In genomic region chr16:82079892-82080291, GRCh38 we compare ENCODE assay signal across 20 cellular contexts. TPM values are rescaled to one million over a fixed set of nuclear protein-coding genes. Genes with fewer than 3 reads are reported as not detected.
A peak's percentile ranks its signal among the peaks of the same experiment; 100 is the strongest.
DNase-seq lines count a peak whose midpoint lies in the region; ATAC-seq and TF ChIP-seq lines count a peak whose summit lies in the region.
"Had no signal": no experiment of that assay in that cellular context is flagged by ENCODE, and none has a peak within 500 bp of the region (broad histone marks: within the 10 kb centered on the region; RNA-seq: fewer than 3 reads in every experiment).

No MANE protein-coding gene starts in this region.

- ATAC-seq in left lobe of liver (peak; percentile 52), HG03571 (IDR thresholded peaks at IDR 0.05; ENCODE audit: unreplicated experiment) (no peak), HG03521 (IDR thresholded peaks at IDR 0.05; ENCODE audit: unreplicated experiment) (no peak)
- ATAC-seq: CD8-positive, alpha-beta T cell; GM12878 had no signal

- DNase-seq in left lobe of liver (ENCODE audit: low spot score) (peak; percentile 54), mucosa of gallbladder (ENCODE audit: low spot score) (peak; percentile 51), Caco-2 (no peak)
- DNase-seq: 8988T; ACHN; CD4-positive, alpha-beta T cell; CD8-positive, alpha-beta T cell; DMS 273 treated with DMSO at 0.1 percent for 48 hours; DMS153; DMS53; DMS79; DND-41; EL; GDM1 had no signal

- peaks cover 5% of the 10 kb centered on the region for H3K27me3 Mint-ChIP-seq in Caco-2 (ENCODE audit: insufficient read depth, unreplicated experiment)

- H3K4me1 ChIP-seq in liver (ENCODE audit: control insufficient read depth in 4 of 4, insufficient read depth in 4 of 4, low read length in 3 of 4): peaks cover 7 to 51% (median 37%) of the 10 kb centered on the region in 4 donors
- H3K4me1 ChIP-seq in Caco-2: 0 out of 2 replicates have a peak, but pooled peaks cover 4% of the 10 kb centered on the region
- H3K4me1 ChIP-seq: BLaER1 treated with 17β-estradiol and CSF1 and Interleukin-3, amounts not matched to agents 10 nM and 100 nM had no signal

- H3K36me3 Mint-ChIP-seq in Caco-2 (ENCODE audit: insufficient read depth, unreplicated experiment): no peaks in the 10 kb centered on the region
- H3K36me3 Mint-ChIP-seq: CD8-positive, alpha-beta T cell had no signal

- no peaks in the 10 kb centered on the region for H3K4me1 Mint-ChIP-seq in Caco-2 (ENCODE audit: low read depth, unreplicated experiment)

- TF ChIP-seq CTCF in liver (IDR thresholded peaks at IDR 0.05; ENCODE audit: low read depth, low read length, missing input control) (no peak), Caco-2 (IDR thresholded peaks at IDR 0.05; ENCODE audit: insufficient read depth in 1 of 2, low read depth in 1 of 2, low read length in 1 of 2, severe bottlenecking in 1 of 2, unreplicated experiment in 1 of 2) (no peak)

- H3K36me3 ChIP-seq in liver (ENCODE audit: control insufficient read depth in 4 of 4, insufficient read depth in 3 of 4, low read depth in 1 of 4, low read length in 3 of 4) (no peaks in the 10 kb centered on the region), Caco-2 (ENCODE audit: control insufficient read depth, insufficient read depth, low read length) (no peaks in the 10 kb centered on the region)
- H3K36me3 ChIP-seq: BLaER1 treated with 17β-estradiol and CSF1 and Interleukin-3, amounts not matched to agents 10 nM and 100 nM had no signal

- BruUV-seq in Caco-2 (replicated peaks; lab: Mats Ljungman, UMichigan): no TSS peak

- H3K27ac Mint-ChIP-seq in Caco-2 (ENCODE audit: unreplicated experiment): no peak overlapping the region
- H3K27ac Mint-ChIP-seq: CD4-positive, alpha-beta T cell; CD8-positive, alpha-beta T cell had no signal

- H3K9me3 Mint-ChIP-seq in Caco-2 (ENCODE audit: unreplicated experiment): peaks cover 38% of the 10 kb centered on the region

- peak overlapping the region; percentile 61 to 64 for H3K27ac ChIP-seq in liver (ENCODE audit: low read depth in 1 of 2, low read length in 2 of 2)
- H3K27ac ChIP-seq: BLaER1 treated with 17β-estradiol and CSF1 and Interleukin-3, amounts not matched to agents 10 nM and 100 nM; C4-2B had no signal

- TF ChIP-seq RAD21 in liver (IDR thresholded peaks at IDR 0.05): peak in 1 of 2 donors; percentile 35

- H3K27me3 ChIP-seq in liver (ENCODE audit: control insufficient read depth in 4 of 4, insufficient read depth in 4 of 4, low read length in 3 of 4): no peaks in the 10 kb centered on the region
- H3K27me3 ChIP-seq in Caco-2 (replicated peaks; ENCODE audit: control insufficient read depth, insufficient read depth, low read length): no peaks in the 10 kb centered on the region
- H3K27me3 ChIP-seq: BLaER1 treated with 17β-estradiol and CSF1 and Interleukin-3, amounts not matched to agents 10 nM and 100 nM had no signal

- no peak overlapping the region for H3K4me3 Mint-ChIP-seq in Caco-2 (ENCODE audit: unreplicated experiment)
- H3K4me3 Mint-ChIP-seq: CD4-positive, alpha-beta T cell; CD8-positive, alpha-beta T cell had no signal

- POLR2A ChIA-PET in Caco-2 (lab: Charles Lee): no interaction called here

- H3K9ac ChIP-seq in liver (ENCODE audit: low read depth in 1 of 2, low read length in 2 of 2): no peak overlapping the region
- H3K9ac ChIP-seq: BLaER1 treated with 17β-estradiol and CSF1 and Interleukin-3, amounts not matched to agents 10 nM and 100 nM had no signal

- CTCF ChIA-PET in Caco-2 (lab: Charles Lee): no interaction called here

- no peak overlapping the region for H3K4me3 ChIP-seq in liver (ENCODE audit: low read depth in 1 of 3, low read length in 3 of 3)
- H3K4me3 ChIP-seq in Caco-2 (ENCODE audit: low read depth, low read length): no peak overlapping the region
- H3K4me3 ChIP-seq: BLaER1 treated with 17β-estradiol and CSF1 and Interleukin-3, amounts not matched to agents 10 nM and 100 nM; GM12878 had no signal

- 56% methylated on average over 3 of the region's 3 CpGs for WGBS in liver

- intact Hi-C loops in Caco-2 (cut with micrococcal nuclease; ENCODE audit: unreplicated experiment): no loop called here

- H3K9me3 ChIP-seq in liver (ENCODE audit: control insufficient read depth in 4 of 4, low read length in 3 of 4) (no peaks in the 10 kb centered on the region), Caco-2 (peaks cover 4% of the 10 kb centered on the region; the same call in 1 of the 2 replicates)

TF ChIP-seq in liver, 16 proteins besides CTCF, POLR2A, EP300 and RAD21:
- TF ChIP-seq YY1 (IDR thresholded peaks at IDR 0.05): peak; percentile 16
- peak; percentile 65 for TF ChIP-seq SP1 (IDR thresholded peaks at IDR 0.05)
- peak; percentile 55 to 80 for TF ChIP-seq RXRA (IDR thresholded peaks at IDR 0.05)
- TF ChIP-seq HNF4G (IDR thresholded peaks at IDR 0.05): no peak
- no peak for TF ChIP-seq REST (IDR thresholded peaks at IDR 0.05)
- TF ChIP-seq HNF4A (conservative IDR thresholded peaks at IDR 0.05): peak; percentile 75 to 81
- peak; percentile 58 for TF ChIP-seq ATF3 (IDR thresholded peaks at IDR 0.05)
- peak in 1 of 2 donors; percentile 89 for TF ChIP-seq EGR1 (IDR thresholded peaks at IDR 0.05; ENCODE audit: low read depth in 2 of 2)
- no peak for TF ChIP-seq ZBTB33 (IDR thresholded peaks at IDR 0.05)
- no peak for TF ChIP-seq NR2F2 (IDR thresholded peaks at IDR 0.05)
- peak; percentile 93 for TF ChIP-seq FOXA2 (IDR thresholded peaks at IDR 0.05)
- TF ChIP-seq MAX (IDR thresholded peaks at IDR 0.05): peak; percentile 45
- no peak for TF ChIP-seq TAF1 (conservative IDR thresholded peaks at IDR 0.05)
- TF ChIP-seq FOXA1 (IDR thresholded peaks at IDR 0.05): peak; percentile 81
- TF ChIP-seq JUND (IDR thresholded peaks at IDR 0.05): peak; percentile 78 to 98
- TF ChIP-seq GABPA (IDR thresholded peaks at IDR 0.05 in 1 of 2, conservative IDR thresholded peaks at IDR 0.05 in 1 of 2): no peak

RNA-seq across cellular contexts. Expression of gene HSD17B2, which starts 44.8 kb away (rescaled TPM):
- total RNA-seq in left lobe of liver (82.7 TPM), liver (100 to 1,000 TPM in 1 of 2 donors, 10 to 100 TPM in 1; 47.7 to 126 TPM), mucosa of gallbladder (114 TPM), Caco-2 (2022) (5.1 and 5.2 TPM in 2 replicates)
- polyA plus RNA-seq in liver: 100 to 1,000 TPM in 1 of 2 donors, 10 to 100 TPM in 1; 83.4 to 123 TPM
- total RNA-seq: CD4-positive, alpha-beta T cell; CD8-positive, alpha-beta T cell; GM12878 had no signal
- polyA plus RNA-seq: GM12878 had no signal

Comparison
In these comparisons a context has a peak if more than half of its experiments do, and no peak if none do; other contexts are left out.
1. DNase-seq: peak in left lobe of liver (single experiment) and mucosa of gallbladder (single experiment); none in Caco-2 (0 of 2).